In the genomic region with DNA sequence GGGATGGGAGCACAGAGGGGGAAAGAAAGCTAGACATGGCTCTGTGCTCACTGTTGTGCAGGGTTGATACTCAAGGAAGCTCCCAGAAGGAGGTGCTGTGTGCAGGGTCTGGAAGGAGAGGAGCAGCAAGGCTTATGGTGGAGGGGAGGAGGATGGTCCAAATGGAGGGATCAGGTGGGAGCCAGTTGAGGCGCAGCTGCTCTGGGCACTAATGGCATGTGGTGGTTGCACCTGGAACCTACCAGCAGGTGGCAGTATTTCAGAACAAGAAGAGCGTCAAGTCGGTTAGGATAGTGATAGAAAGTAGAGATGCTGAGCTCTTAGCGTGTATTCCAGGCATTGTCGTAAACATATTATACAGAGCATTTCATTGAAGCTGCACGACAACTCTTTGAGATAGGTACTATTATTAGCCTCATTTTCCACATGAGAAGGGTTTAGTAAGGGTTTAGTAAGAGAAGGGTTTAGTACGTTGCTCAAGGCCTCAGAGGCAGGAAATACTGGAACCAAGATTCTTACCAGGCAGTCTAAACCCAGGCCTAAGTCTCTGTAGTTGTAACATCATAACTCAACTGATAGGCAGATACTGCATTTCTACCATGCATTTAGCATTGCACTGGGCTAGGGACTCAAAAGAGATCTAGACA, we compare ENCODE assay signal across 8 cellular contexts.
DNase-seq lines count a peak whose midpoint lies in the region; ATAC-seq and TF ChIP-seq lines count a peak whose summit lies in the region.

No MANE protein-coding gene starts in this region.

- H3K4me3 ChIP-seq in Karpas-422 (ENCODE audit: low read length), result no peak overlapping the region
- H3K4me3 ChIP-seq in cardiac muscle cell, result no peak overlapping the region
- H3K4me3 ChIP-seq in psoas muscle, result no peak overlapping the region

- H3K27me3 Mint-ChIP-seq in activated naive CD4-positive, alpha-beta T cell treated with anti-CD3 and anti-CD28 coated beads for 36 hours (ENCODE audit: low read depth), result no peaks in the 10 kb centered on the region

- no peaks in the 10 kb centered on the region for H3K79me2 ChIP-seq in Karpas-422 (ENCODE audit: low read length)

- H3K27ac Mint-ChIP-seq in activated naive CD4-positive, alpha-beta T cell treated with anti-CD3 and anti-CD28 coated beads for 36 hours, result no peak overlapping the region

- H3K4me2 ChIP-seq in Karpas-422 (ENCODE audit: low read depth, low read length, poor library complexity, severe bottlenecking), result no peak overlapping the region

- H3K36me3 ChIP-seq in Karpas-422 (ENCODE audit: insufficient read depth, low read length) (no peaks in the 10 kb centered on the region), cardiac muscle cell (no peaks in the 10 kb centered on the region), psoas muscle (ENCODE audit: insufficient read depth in 1 of 2, low read depth in 1 of 2) (no peaks in the 10 kb centered on the region)

- H2AFZ ChIP-seq in Karpas-422 (ENCODE audit: low read length), result no peak overlapping the region

- no peaks in the 10 kb centered on the region for H3K4me1 Mint-ChIP-seq in activated naive CD4-positive, alpha-beta T cell treated with anti-CD3 and anti-CD28 coated beads for 36 hours (ENCODE audit: low read depth)

- WGBS in psoas muscle, 3 donors, result 19 to 32% (median 20%) methylated on average over 7 of the region's 7 CpGs

- no peaks in the 10 kb centered on the region for H3K36me3 Mint-ChIP-seq in activated naive CD4-positive, alpha-beta T cell treated with anti-CD3 and anti-CD28 coated beads for 36 hours (ENCODE audit: low read depth)

- DNase-seq in DMS114 treated with DMSO at 0.1 percent for 48 hours (lab: John Stamatoyannopoulos, UW; ENCODE audit: unreplicated experiment), result peak; percentile 75
- DNase-seq in Karpas-422, result peak; percentile 93
- DNase-seq in RPMI8226, result peak; percentile 74
- peak; percentile 75 for DNase-seq in activated naive CD4-positive, alpha-beta T cell treated with anti-CD3 and anti-CD28 coated beads for 36 hours
- DNase-seq in cardiac muscle cell (ENCODE audit: low read depth in 1 of 2, low spot score in 1 of 2), result peak; percentile 88
- peak; percentile 53 to 71 for DNase-seq in psoas muscle

- H3K9me3 ChIP-seq in Karpas-422 (ENCODE audit: low read length) (peaks cover 4% of the 10 kb centered on the region; the same call in 1 of the 2 replicates), cardiac muscle cell (ENCODE audit: low read depth) (no peaks in the 10 kb centered on the region), psoas muscle (no peaks in the 10 kb centered on the region)

- H3K4me3 Mint-ChIP-seq in activated naive CD4-positive, alpha-beta T cell treated with anti-CD3 and anti-CD28 coated beads for 36 hours, result no peak overlapping the region

- no peak overlapping the region for H3K9ac ChIP-seq in Karpas-422 (ENCODE audit: low read length)

- no peaks in the 10 kb centered on the region for H3K27me3 ChIP-seq in Karpas-422 (ENCODE audit: low read length)
- H3K27me3 ChIP-seq in cardiac muscle cell, result peaks cover 9% of the 10 kb centered on the region
- H3K27me3 ChIP-seq in psoas muscle (ENCODE audit: insufficient read depth in 3 of 3, low read length in 2 of 3), result no peaks in the 10 kb centered on the region

- no peak overlapping the region for H3K27ac ChIP-seq in Karpas-422 (ENCODE audit: low read length)
- no peak overlapping the region for H3K27ac ChIP-seq in cardiac muscle cell
- no peak overlapping the region for H3K27ac ChIP-seq in psoas muscle

- H3K4me1 ChIP-seq in Karpas-422 (ENCODE audit: low read length), result no peaks in the 10 kb centered on the region
- no peaks in the 10 kb centered on the region for H3K4me1 ChIP-seq in cardiac muscle cell (ENCODE audit: low read depth)
- peaks cover 3% of the 10 kb centered on the region for H3K4me1 ChIP-seq in psoas muscle

- H3K9me2 ChIP-seq in Karpas-422 (replicated peaks; ENCODE audit: insufficient read depth, low read length), result no peaks in the 10 kb centered on the region

- TF ChIP-seq CTCF in cardiac muscle cell (IDR thresholded peaks at IDR 0.05; ENCODE audit: low read depth, low read length), result peak; percentile 83
- peak; percentile 89 for TF ChIP-seq CTCF in psoas muscle (IDR thresholded peaks at IDR 0.05)

- ATAC-seq in GM21367 (IDR thresholded peaks at IDR 0.05; ENCODE audit: unreplicated experiment), result peak; percentile 71
- peak; percentile 86 to 95 (median 90) for ATAC-seq in psoas muscle
- no peak for ATAC-seq in HG03196 (IDR thresholded peaks at IDR 0.05; ENCODE audit: unreplicated experiment)

- intact Hi-C loops in activated naive CD4-positive, alpha-beta T cell treated with anti-CD3 and anti-CD28 coated beads for 36 hours (cut with micrococcal nuclease), result loop anchor here (1.0 to 5.0 kb wide), 7 partner anchors 213 to 933 kb away; no protein-coding TSS in a partner anchor
- intact Hi-C loops in psoas muscle (cut with DNase I), result loop anchor here (2.0 to 10.0 kb wide), 8 partner anchors 69 to 821 kb away; no protein-coding TSS in a partner anchor

- H3K9me3 Mint-ChIP-seq in activated naive CD4-positive, alpha-beta T cell treated with anti-CD3 and anti-CD28 coated beads for 36 hours, result no peaks in the 10 kb centered on the region

- CTCF ChIA-PET in activated naive CD4-positive, alpha-beta T cell treated with anti-CD3 and anti-CD28 coated beads for 36 hours (lab: Charles Lee), result interaction anchor here (0.6 to 4.2 kb wide), 20 partner anchors 9 to 822 kb away, joined by 3 to 33 read pairs (median 4); no protein-coding TSS in a partner anchor

- H4K20me1 ChIP-seq in Karpas-422 (ENCODE audit: insufficient read depth, low read depth, low read length), result 0 out of 2 replicates have a peak, but pooled peaks cover 5% of the 10 kb centered on the region
